ENCODE assay signal across 8 cellular contexts in genomic region chr1:154973344-154974085, GRCh38. TPM values are rescaled to one million over a fixed set of nuclear protein-coding genes. Genes with fewer than 3 reads are reported as not detected.
A peak's percentile ranks its signal among the peaks of the same experiment; 100 is the strongest.
DNase-seq lines count a peak whose midpoint lies in the region; ATAC-seq and TF ChIP-seq lines count a peak whose summit lies in the region.

No MANE protein-coding gene starts in this region.

- H3K9me2 ChIP-seq in GM23248 (ENCODE audit: insufficient read depth): no peaks in the 10 kb centered on the region

- H3K4me1 ChIP-seq in BLaER1 treated with 17β-estradiol and CSF1 and Interleukin-3, amounts not matched to agents 10 nM and 100 nM: peaks cover 71 to 77% (median 75%) of the 10 kb centered on the region in 10 experiments
- H3K4me1 ChIP-seq in GM23248 (ENCODE audit: insufficient read depth) (peaks cover 38% of the 10 kb centered on the region), adrenal gland (replicated peaks in 1 of 2) (peaks cover 39 to 57% of the 10 kb centered on the region in 2 donors), heart right ventricle (peaks cover 25 to 71% (median 57%) of the 10 kb centered on the region in 9 donors), tibial nerve (peaks cover 0 to 65% (median 46%) of the 10 kb centered on the region in 4 donors)

- peaks cover 48% of the 10 kb centered on the region for H3F3A ChIP-seq in GM23248 (ENCODE audit: insufficient read depth)

- TF ChIP-seq CTCF in adrenal gland (IDR thresholded peaks at IDR 0.05): peak in 1 of 6 experiments; percentile 13
- TF ChIP-seq CTCF in heart right ventricle (IDR thresholded peaks at IDR 0.05): peak in 5 of 9 donors; percentile 9 to 46 (median 44)
- TF ChIP-seq CTCF in tibial nerve (IDR thresholded peaks at IDR 0.05): peak in 1 of 5 experiments; percentile 28

- TF ChIP-seq POLR2A in adrenal gland (IDR thresholded peaks at IDR 0.05): peak; percentile 55 to 90
- TF ChIP-seq POLR2A in tibial nerve (IDR thresholded peaks at IDR 0.05): peak in 1 of 2 donors; percentile 34

- TF ChIP-seq EP300 in tibial nerve (IDR thresholded peaks at IDR 0.05): peak; percentile 46 to 62

- no peaks in the 10 kb centered on the region for H3K9me3 ChIP-seq in BLaER1 treated with 17β-estradiol and CSF1 and Interleukin-3, amounts not matched to agents 10 nM and 100 nM (replicated peaks in 1 of 11)
- no peaks in the 10 kb centered on the region for H3K9me3 ChIP-seq in GM23248 (ENCODE audit: low read depth)
- no peaks in the 10 kb centered on the region for H3K9me3 ChIP-seq in adrenal gland (replicated peaks in 1 of 3)
- no peaks in the 10 kb centered on the region for H3K9me3 ChIP-seq in heart right ventricle
- no peaks in the 10 kb centered on the region for H3K9me3 ChIP-seq in tibial nerve

- peaks cover 53% of the 10 kb centered on the region for H3K79me2 ChIP-seq in GM23248 (ENCODE audit: insufficient read depth)

- intact Hi-C loops in adrenal gland (cut with DNase I) (no loop called here), heart right ventricle (cut with DNase I) (loop anchor here in 6 of 10 donors (2.0 to 10.0 kb wide), 5 partner anchors 27 to 89 kb away; partner anchors contain the start of genes ADAM15 (in 2 of the 6) and EFNA4 (in 2 of the 6))

- H2AFZ ChIP-seq in GM23248: no peak overlapping the region

- in situ Hi-C loops in GM23248 (cut with MboI): no loop called here

- WGBS in GM23248 (ENCODE audit: low coverage in 1 of 2, low lambda C conversion rate in 2 of 2, missing lambda C conversion rate in 2 of 2), 2 experiments: 5% methylated on average over 35 of the region's 35 CpGs
- WGBS in adrenal gland, 4 donors: 3 to 7% (median 3%) methylated on average over 31 to 35 of the region's 35 CpGs
- WGBS in heart right ventricle, 2 donors: 3 to 5% methylated on average over 32 to 35 of the region's 35 CpGs
- WGBS in tibial nerve, 2 donors: 6 to 7% methylated on average over 35 of the region's 35 CpGs

- ATAC-seq in heart right ventricle: peak; percentile 35 to 71 (median 58)

- DNase-seq in GM23248 (peak; percentile 97), NCI-H146 (lab: John Stamatoyannopoulos, UW) (peak; percentile 95), SW480 (ENCODE audit: low spot score) (peak; percentile 97), adrenal gland (peak; percentile 98 to 100 (median 99)), heart right ventricle (peak; percentile 95 to 98), pons (ENCODE audit: low spot score) (peak; percentile 91), tibial nerve (ENCODE audit: low spot score in 2 of 2) (peak; percentile 97 to 98)

- peak overlapping the region; percentile 64 to 86 (median 69) for H3K4me3 ChIP-seq in BLaER1 treated with 17β-estradiol and CSF1 and Interleukin-3, amounts not matched to agents 10 nM and 100 nM
- peak overlapping the region; percentile 82 for H3K4me3 ChIP-seq in GM23248
- H3K4me3 ChIP-seq in adrenal gland: peak overlapping the region in 3 of 4 donors; percentile 38 to 75 (median 48)
- H3K4me3 ChIP-seq in heart right ventricle: peak overlapping the region; percentile 36 to 89 (median 66)
- peak overlapping the region; percentile 60 to 80 (median 70) for H3K4me3 ChIP-seq in tibial nerve

- H3K9ac ChIP-seq in BLaER1 treated with 17β-estradiol and CSF1 and Interleukin-3, amounts not matched to agents 10 nM and 100 nM: peak overlapping the region; percentile 87 to 99 (median 92)
- H3K9ac ChIP-seq in GM23248: peak overlapping the region; percentile 98

- H4K20me1 ChIP-seq in BLaER1 treated with 17β-estradiol and CSF1 and Interleukin-3, amounts not matched to agents 10 nM and 100 nM: peaks cover 11 to 48% (median 36%) of the 10 kb centered on the region in 11 experiments; a peak in 18 of 22 replicates
- no peaks in the 10 kb centered on the region for H4K20me1 ChIP-seq in GM23248 (ENCODE audit: insufficient read depth)

- H3K36me3 ChIP-seq in BLaER1 treated with 17β-estradiol and CSF1 and Interleukin-3, amounts not matched to agents 10 nM and 100 nM: peaks cover 5 to 30% (median 19%) of the 10 kb centered on the region in 11 experiments
- H3K36me3 ChIP-seq in GM23248 (ENCODE audit: low read depth): no peaks in the 10 kb centered on the region
- no peaks in the 10 kb centered on the region for H3K36me3 ChIP-seq in adrenal gland (replicated peaks in 1 of 2)
- H3K36me3 ChIP-seq in heart right ventricle: peaks cover 0 to 14% (median 7%) of the 10 kb centered on the region in 9 donors
- H3K36me3 ChIP-seq in tibial nerve: peaks cover 0 to 14% (median 0%) of the 10 kb centered on the region in 3 donors

- peak overlapping the region; percentile 89 to 100 (median 96) for H3K27ac ChIP-seq in BLaER1 treated with 17β-estradiol and CSF1 and Interleukin-3, amounts not matched to agents 10 nM and 100 nM
- H3K27ac ChIP-seq in GM23248 (peak overlapping the region; percentile 99), adrenal gland (peak overlapping the region; percentile 93 to 100 (median 99)), heart right ventricle (peak overlapping the region; percentile 90 to 100 (median 96)), tibial nerve (peak overlapping the region; percentile 96 to 100 (median 99))

- no peaks in the 10 kb centered on the region for H3K27me3 ChIP-seq in BLaER1 treated with 17β-estradiol and CSF1 and Interleukin-3, amounts not matched to agents 10 nM and 100 nM
- H3K27me3 ChIP-seq in GM23248 (replicated peaks; ENCODE audit: insufficient read depth): no peaks in the 10 kb centered on the region
- no peaks in the 10 kb centered on the region for H3K27me3 ChIP-seq in adrenal gland
- no peaks in the 10 kb centered on the region for H3K27me3 ChIP-seq in heart right ventricle
- no peaks in the 10 kb centered on the region for H3K27me3 ChIP-seq in tibial nerve

- peak overlapping the region; percentile 89 to 100 (median 98) for H3K4me2 ChIP-seq in BLaER1 treated with 17β-estradiol and CSF1 and Interleukin-3, amounts not matched to agents 10 nM and 100 nM
- H3K4me2 ChIP-seq in GM23248 (ENCODE audit: unreplicated experiment): peak overlapping the region; percentile 96

RNA-seq across cellular contexts. Expression of gene CKS1B, which starts 1.0 kb away (rescaled TPM):
- total RNA-seq in GM23248 (2014; rRNA removed; shearing (Covaris generic)): 45.6 and 50.3 TPM in 2 replicates
- polyA plus RNA-seq in GM23248 (2016; fragmentation: Nextera tagmentation; extraction: Ambion mirVana): 113 and 119 TPM in 2 replicates
- total RNA-seq in adrenal gland: 10 to 100 TPM; 23.2 to 41.4 (median 29.5) TPM
- polyA plus RNA-seq in adrenal gland: 10 to 100 TPM; 12.4 to 51.0 (median 22.3) TPM
- 10 to 100 TPM; 10.9 to 30.9 (median 17.5) TPM for total RNA-seq in heart right ventricle
- 10 to 100 TPM in 1 of 2 donors, 1 to 10 TPM in 1; 4.6 to 36.7 TPM for polyA plus RNA-seq in heart right ventricle
- total RNA-seq in tibial nerve: 10 to 100 TPM; 35.2 to 40.5 (median 37.3) TPM

RNA-seq across cellular contexts. Expression of gene SHC1, which starts 3.0 kb away (rescaled TPM):
- total RNA-seq in GM23248 (2014; rRNA removed; shearing (Covaris generic)): 295 and 319 TPM in 2 replicates
- 275 and 278 TPM in 2 replicates for polyA plus RNA-seq in GM23248 (2016; fragmentation: Nextera tagmentation; extraction: Ambion mirVana)
- 100 to 1,000 TPM in 7 of 8 donors, 10 to 100 TPM in 1; 86.2 to 240 (median 126) TPM for total RNA-seq in adrenal gland
- polyA plus RNA-seq in adrenal gland: 100 to 1,000 TPM; 167 to 260 (median 249) TPM
- total RNA-seq in heart right ventricle: 10 to 100 TPM; 42.6 to 95.7 (median 57.8) TPM
- 10 to 100 TPM; 35.6 to 58.3 TPM for polyA plus RNA-seq in heart right ventricle
- 100 to 1,000 TPM in 2 of 4 donors, 10 to 100 TPM in 2; 82.9 to 168 (median 101) TPM for total RNA-seq in tibial nerve

RNA-seq across cellular contexts. Expression of gene FLAD1, which starts 9.6 kb away (rescaled TPM):
- 15.6 and 21.3 TPM in 2 replicates for total RNA-seq in GM23248 (2014; rRNA removed; shearing (Covaris generic))
- 26.4 and 30.2 TPM in 2 replicates for polyA plus RNA-seq in GM23248 (2016; fragmentation: Nextera tagmentation; extraction: Ambion mirVana)
- total RNA-seq in adrenal gland: 10 to 100 TPM; 21.6 to 43.0 (median 28.6) TPM
- 10 to 100 TPM; 30.7 to 65.5 (median 41.1) TPM for polyA plus RNA-seq in adrenal gland
- 10 to 100 TPM; 20.1 to 36.8 (median 24.1) TPM for total RNA-seq in heart right ventricle
- polyA plus RNA-seq in heart right ventricle: 10 to 100 TPM; 25.1 to 41.6 TPM
- 10 to 100 TPM; 17.4 to 33.6 (median 23.6) TPM for total RNA-seq in tibial nerve

RNA-seq across cellular contexts. Expression of gene PYGO2, which starts 11.9 kb away (rescaled TPM):
- total RNA-seq in GM23248 (2014; rRNA removed; shearing (Covaris generic)): 13.2 and 14.9 TPM in 2 replicates
- 14.7 and 15.4 TPM in 2 replicates for polyA plus RNA-seq in GM23248 (2016; fragmentation: Nextera tagmentation; extraction: Ambion mirVana)
- 10 to 100 TPM; 26.2 to 61.1 (median 43.4) TPM for total RNA-seq in adrenal gland
- 10 to 100 TPM; 28.2 to 44.1 (median 29.2) TPM for polyA plus RNA-seq in adrenal gland
- total RNA-seq in heart right ventricle: 10 to 100 TPM in 9 of 10 donors, 1 to 10 TPM in 1; 8.8 to 18.0 (median 13.9) TPM
- 10 to 100 TPM; 11.9 to 12.1 TPM for polyA plus RNA-seq in heart right ventricle
- total RNA-seq in tibial nerve: 10 to 100 TPM; 18.6 to 24.3 (median 23.5) TPM

RNA-seq across cellular contexts. Expression of gene PBXIP1, which starts 17.6 kb away (rescaled TPM):
- 70.4 and 72.2 TPM in 2 replicates for total RNA-seq in GM23248 (2014; rRNA removed; shearing (Covaris generic))
- polyA plus RNA-seq in GM23248 (2016; fragmentation: Nextera tagmentation; extraction: Ambion mirVana): 25.9 and 26.4 TPM in 2 replicates
- 100 to 1,000 TPM; 120 to 342 (median 271) TPM for total RNA-seq in adrenal gland
- polyA plus RNA-seq in adrenal gland: 100 to 1,000 TPM in 2 of 3 donors, 10 to 100 TPM in 1; 97.0 to 184 (median 110) TPM
- total RNA-seq in heart right ventricle: 10 to 100 TPM; 38.3 to 75.0 (median 48.8) TPM
- 10 to 100 TPM; 25.4 to 33.0 TPM for polyA plus RNA-seq in heart right ventricle
- 100 to 1,000 TPM in 2 of 4 donors, 10 to 100 TPM in 2; 52.5 to 120 (median 97.9) TPM for total RNA-seq in tibial nerve

Comparison
In these comparisons a context has a peak if more than half of its experiments do, and no peak if none do; other contexts are left out.
1. Peak in every context shown above with its lines: DNase-seq, ATAC-seq, H3K4me3 ChIP-seq and H3K27ac ChIP-seq.
2. intact Hi-C loops: an anchor here in heart right ventricle (2.0 to 10.0 kb wide); none called in adrenal gland.